In the genomic region with DNA sequence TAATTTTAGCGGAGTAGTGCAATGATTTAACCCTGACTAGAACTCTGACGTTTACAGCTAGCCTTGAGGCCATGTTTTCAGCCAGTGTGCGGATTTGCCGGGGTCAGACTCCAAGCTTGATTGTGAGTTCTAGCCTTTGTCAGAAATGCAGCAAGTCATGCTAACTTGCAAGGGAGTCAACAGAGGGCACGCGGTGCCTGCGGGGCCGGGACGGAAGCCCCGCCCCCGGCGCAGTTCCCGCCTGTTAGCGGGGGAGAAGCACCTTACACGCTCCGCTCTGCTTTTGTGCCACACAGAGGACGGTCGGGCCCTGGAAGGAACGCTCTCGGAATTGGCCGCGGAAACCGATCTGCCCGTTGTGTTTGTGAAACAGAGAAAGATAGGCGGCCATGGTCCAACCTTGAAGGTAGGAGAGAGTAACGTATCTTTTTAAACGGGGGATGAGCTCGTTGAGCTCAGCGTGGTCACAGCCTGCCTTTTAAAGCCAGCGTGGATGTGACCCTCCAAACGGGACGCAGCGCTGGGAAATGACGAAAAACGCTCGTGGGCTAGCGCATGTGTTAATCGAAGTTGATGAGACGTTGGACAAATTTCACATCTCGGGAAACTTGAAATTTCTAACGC, we compare ENCODE assay signal across 1 cellular context.
TF ChIP-seq lines count a peak whose summit lies in the region.

No MANE protein-coding gene starts in this region.

TF ChIP-seq in HCT116, 20 proteins besides CTCF, POLR2A, EP300 and RAD21 (continued from another document):
- 0 out of 2 replicates have a peak, but pooled peaks have one; percentile 28 for TF ChIP-seq CEBPB (IDR thresholded peaks at IDR 0.05; ENCODE audit: low read depth)
- TF ChIP-seq SRF (IDR thresholded peaks at IDR 0.05; ENCODE audit: low read depth): 0 out of 2 replicates have a peak, but pooled peaks have one; percentile 44
- TF ChIP-seq CBX3 (IDR thresholded peaks at IDR 0.05; ENCODE audit: low read depth): peak; percentile 84
- TF ChIP-seq ELF1 (IDR thresholded peaks at IDR 0.05; ENCODE audit: borderline replicate concordance, low read depth): no peak
- TF ChIP-seq POLR2AphosphoS5 (IDR thresholded peaks at IDR 0.05; ENCODE audit: low read depth, low read length): peak; percentile 78
- TF ChIP-seq TCF7L2 (IDR thresholded peaks at IDR 0.05; ENCODE audit: borderline replicate concordance, extremely low read depth, insufficient read depth, insufficient read length): peak; percentile 39
- no peak for TF ChIP-seq YY1 (IDR thresholded peaks at IDR 0.05; ENCODE audit: extremely low read depth, insufficient replicate concordance, low read depth, low read length)
